ENCODE assay signal across 31 cellular contexts in genomic region chr20:38334016-38334415, GRCh38. TPM values are rescaled to one million over a fixed set of nuclear protein-coding genes. Genes with fewer than 3 reads are reported as not detected.
"Had no signal": no experiment of that assay in that cellular context is flagged by ENCODE, and none has a peak within 500 bp of the region (broad histone marks: within the 10 kb centered on the region; RNA-seq: fewer than 3 reads in every experiment).

No MANE protein-coding gene starts in this region.

- H3K36me3 ChIP-seq: pancreas, right lobe of liver, sigmoid colon, stomach, thoracic aorta, thyroid gland, tibial nerve, upper lobe of left lung, vagina had no signal

- H3K4me1 Mint-ChIP-seq: naive thymus-derived CD4-positive, alpha-beta T cell; stimulated activated naive B cell treated with anti-CD40 and anti-IgM and Interleukin-4, amounts not matched to agents 10 μg/mL and 1 μg/mL and 100 μg/mL, for 72 hours had no signal

- H3K27me3 ChIP-seq: neutrophil, pancreas, right lobe of liver, thyroid gland, tibial nerve, upper lobe of left lung, vagina had no signal

- H3K4me1 ChIP-seq: pancreas, psoas muscle, sigmoid colon, stomach, thyroid gland, upper lobe of left lung, vagina had no signal

- H3K27ac Mint-ChIP-seq: naive thymus-derived CD4-positive, alpha-beta T cell; natural killer cell; nephron; stimulated activated effector memory CD8-positive, alpha-beta T cell treated with anti-CD3 and anti-CD28 coated beads, Interleukin-12 subunit alpha, Interleukin-12 subunit beta, amount 100 ng/mL, for 72 hours; stimulated activated naive B cell treated with anti-CD40 and anti-IgM and Interleukin-4, amounts not matched to agents 10 μg/mL and 1 μg/mL and 100 μg/mL, for 72 hours; stimulated activated naive CD8-positive, alpha-beta T cell treated with anti-CD3 and anti-CD28 coated beads, Interleukin-15, Interleukin-2, amounts not matched to agents 100 ng/mL and 50 ng/mL, for 24 hours had no signal

- DNase-seq: naive thymus-derived CD4-positive, alpha-beta T cell; natural killer cell; nucleus accumbens; pancreas; psoas muscle; right cardiac atrium; right lobe of liver; sigmoid colon; small intestine; stimulated activated CD4-positive, alpha-beta T cell treated with anti-CD3 and anti-CD28 coated beads, Interleukin-15, amount 100 ng/mL, for 24 hours; stimulated activated CD4-positive, alpha-beta T cell treated with anti-CD3 and anti-CD28 coated beads, Interleukin-2, amount 100 ng/mL, for 24 hours; stimulated activated CD4-positive, alpha-beta T cell treated with anti-CD3 and anti-CD28 coated beads, Interleukin-2, amount 100 ng/mL, for 48 hours; stimulated activated CD4-positive, alpha-beta T cell treated with anti-CD3 and anti-CD28 coated beads, Interleukin-4, amount 100 ng/mL, for 24 hours; stimulated activated naive B cell treated with anti-CD40 and anti-IgM and Interleukin-4, amounts not matched to agents 10 μg/mL and 1 μg/mL and 100 μg/mL, for 72 hours; stimulated activated naive CD4-positive, alpha-beta T cell treated with Interleukin-2 at 50 U/mL for 16 hours; stomach; thyroid gland; trophoblast cell; upper lobe of left lung had no signal

- H3K36me3 Mint-ChIP-seq: stimulated activated effector memory CD8-positive, alpha-beta T cell treated with anti-CD3 and anti-CD28 coated beads, Interleukin-12 subunit alpha, Interleukin-12 subunit beta, amount 100 ng/mL, for 72 hours had no signal

- H3K27ac ChIP-seq: neutrophil, pancreas, psoas muscle, right lobe of liver, sigmoid colon, stomach, thoracic aorta, thyroid gland, tibial nerve, upper lobe of left lung, vagina had no signal

- H3K4me3 ChIP-seq: pancreas, psoas muscle, right lobe of liver, sigmoid colon, stomach, thoracic aorta, thyroid gland, tibial nerve, upper lobe of left lung, vagina had no signal

- H3K9me3 ChIP-seq: neutrophil, pancreas, right lobe of liver, thyroid gland, vagina had no signal

- H3K4me3 Mint-ChIP-seq: naive thymus-derived CD4-positive, alpha-beta T cell; natural killer cell; nephron; neural crest cell; stimulated activated effector memory CD8-positive, alpha-beta T cell treated with anti-CD3 and anti-CD28 coated beads, Interleukin-12 subunit alpha, Interleukin-12 subunit beta, amount 100 ng/mL, for 72 hours; stimulated activated naive B cell treated with anti-CD40 and anti-IgM and Interleukin-4, amounts not matched to agents 10 μg/mL and 1 μg/mL and 100 μg/mL, for 72 hours; stimulated activated naive CD8-positive, alpha-beta T cell treated with anti-CD3 and anti-CD28 coated beads, Interleukin-15, Interleukin-2, amounts not matched to agents 100 ng/mL and 50 ng/mL, for 24 hours had no signal

RNA-seq across cellular contexts. Expression of gene LBP, which starts 12.3 kb away (rescaled TPM):
- total RNA-seq: naive thymus-derived CD4-positive, alpha-beta T cell; natural killer cell; neural crest cell; osteocyte; stomach; temporal lobe had no signal
- polyA plus RNA-seq: naive thymus-derived CD4-positive, alpha-beta T cell had no signal

RNA-seq across cellular contexts. Expression of gene BPI, which starts 30.1 kb away (rescaled TPM):
- total RNA-seq: neural crest cell, renal cortical epithelial cell, ureter, vagina had no signal
- polyA plus RNA-seq: naive thymus-derived CD4-positive, alpha-beta T cell; pancreas; small intestine had no signal
